Comparison of ENCODE assay signal across 1 cellular context in genomic region chr3:41695806-41696205, GRCh38.
TF ChIP-seq lines count a peak whose summit lies in the region.

No MANE protein-coding gene starts in this region.

TF ChIP-seq in K562, 482 proteins besides CTCF, POLR2A, EP300 and RAD21 (continued from another document):
- TF ChIP-seq CBX5 (IDR thresholded peaks at IDR 0.05; ENCODE audit: borderline replicate concordance, low read depth): peak; percentile 80; the same call in 1 of the 2 replicates
